Comparison of ENCODE assay signal across 30 cellular contexts in genomic region chr17:82902972-82903874, GRCh38.
"Had no signal": no experiment of that assay in that cellular context is flagged by ENCODE, and none has a peak within 500 bp of the region (broad histone marks: within the 10 kb centered on the region; RNA-seq: fewer than 3 reads in every experiment).

No MANE protein-coding gene starts in this region.

- H3K27ac ChIP-seq: adrenal gland, breast epithelium, Peyer's patch, RWPE1 had no signal

- H3K27ac Mint-ChIP-seq: activated B cell treated with CpG ODN at 0.5 μM for 24 hours; activated CD4-positive, alpha-beta memory T cell treated with anti-CD3 and anti-CD28 coated beads for 36 hours; activated naive CD8-positive, alpha-beta T cell treated with anti-CD3 and anti-CD28 coated beads, Interleukin-2, amount 10 ng/mL, durations not matched to agents 7 days and 5 days had no signal

- DNase-seq: activated B cell treated with CpG ODN at 0.5 μM for 24 hours; activated CD4-positive, alpha-beta memory T cell treated with anti-CD3 and anti-CD28 coated beads for 36 hours; activated CD4-positive, alpha-beta T cell treated with anti-CD3 and anti-CD28 coated beads for 1 hour; activated CD4-positive, alpha-beta T cell treated with anti-CD3 and anti-CD28 coated beads, Interleukin-2, amount 10 ng/mL, durations not matched to agents 7 days and 5 days; activated CD8-positive, alpha-beta memory T cell treated with anti-CD3 and anti-CD28 coated beads for 24 hours; activated gamma-delta T cell; activated naive CD4-positive, alpha-beta T cell treated with anti-CD3 and anti-CD28 coated beads, Interleukin-2, amount 50 U/mL, for 16 hours; activated naive CD8-positive, alpha-beta T cell treated with anti-CD3 and anti-CD28 coated beads, Interleukin-2, amount 10 ng/mL, durations not matched to agents 7 days and 5 days; activated T-cell treated with anti-CD3 and anti-CD28 coated beads for 4 hours; activated T-cell treated with anti-CD3 and anti-CD28 coated beads, Interleukin-2, amount 50 U/mL, for 48 hours; adrenal gland; anterior cingulate cortex; caudate nucleus; Karpas-422; MM.1S; NCI-H1105; NCI-H1436; NCI-H1694 treated with DMSO at 0.1 percent for 48 hours; NCI-H2029 treated with DMSO at 0.1 percent for 48 hours; NCI-H510A treated with DMSO at 0.1 percent for 48 hours; NCI-H69; NK-92 treated with Interleukin-12 subunit alpha and Interleukin-12 subunit beta, amount 100 ng/mL, for 24 hours; Peyer's patch; SHP77 treated with DMSO at 0.1 percent for 48 hours; T-helper 2 cell; T1000 had no signal

- H3K4me1 ChIP-seq: adrenal gland, breast epithelium, Peyer's patch had no signal

- FAIRE-seq: TTC549 had no signal

- H3K27me3 Mint-ChIP-seq: activated B cell treated with CpG ODN at 0.5 μM for 24 hours; activated CD4-positive, alpha-beta memory T cell treated with anti-CD3 and anti-CD28 coated beads for 36 hours; activated CD4-positive, alpha-beta T cell treated with anti-CD3 and anti-CD28 coated beads, Interleukin-2, amount 10 ng/mL, durations not matched to agents 7 days and 5 days; activated naive CD8-positive, alpha-beta T cell treated with anti-CD3 and anti-CD28 coated beads, Interleukin-2, amount 10 ng/mL, durations not matched to agents 7 days and 5 days; activated T-helper 17 cell treated with anti-CD3 and anti-CD28 coated beads, Interleukin-2, amount 50 U/mL, for 72 hours had no signal

- H3K9me3 Mint-ChIP-seq: activated B cell treated with CpG ODN at 0.5 μM for 24 hours; activated CD4-positive, alpha-beta memory T cell treated with anti-CD3 and anti-CD28 coated beads for 36 hours; activated CD4-positive, alpha-beta T cell treated with anti-CD3 and anti-CD28 coated beads, Interleukin-2, amount 10 ng/mL, durations not matched to agents 7 days and 5 days; activated naive CD8-positive, alpha-beta T cell treated with anti-CD3 and anti-CD28 coated beads, Interleukin-2, amount 10 ng/mL, durations not matched to agents 7 days and 5 days; activated T-helper 17 cell treated with anti-CD3 and anti-CD28 coated beads, Interleukin-2, amount 50 U/mL, for 72 hours had no signal

- H3K9me3 ChIP-seq: adrenal gland, breast epithelium, Peyer's patch had no signal

- H3K36me3 ChIP-seq: breast epithelium had no signal

- H3K4me3 ChIP-seq: adrenal gland, breast epithelium, Peyer's patch had no signal

- H3K27me3 ChIP-seq: adrenal gland, breast epithelium, Peyer's patch had no signal

- ATAC-seq: activated T-helper 17 cell treated with anti-CD3 and anti-CD28 coated beads, Interleukin-2, amount 50 U/mL, for 72 hours had no signal

- H3K4me3 Mint-ChIP-seq: activated B cell treated with CpG ODN at 0.5 μM for 24 hours; activated CD4-positive, alpha-beta memory T cell treated with anti-CD3 and anti-CD28 coated beads for 36 hours; activated CD4-positive, alpha-beta T cell treated with anti-CD3 and anti-CD28 coated beads, Interleukin-2, amount 10 ng/mL, durations not matched to agents 7 days and 5 days; activated naive CD8-positive, alpha-beta T cell treated with anti-CD3 and anti-CD28 coated beads, Interleukin-2, amount 10 ng/mL, durations not matched to agents 7 days and 5 days; activated T-helper 17 cell treated with anti-CD3 and anti-CD28 coated beads, Interleukin-2, amount 50 U/mL, for 72 hours had no signal
